ENCODE assay signal across 8 cellular contexts in genomic region chr4:13654158-13654797, GRCh38. TPM values are rescaled to one million over a fixed set of nuclear protein-coding genes. Genes with fewer than 3 reads are reported as not detected.
DNase-seq lines count a peak whose midpoint lies in the region; ATAC-seq and TF ChIP-seq lines count a peak whose summit lies in the region.

No MANE protein-coding gene starts in this region.

- H3K9me3 ChIP-seq in iPS-20b (ENCODE audit: insufficient read depth, low read depth, low read length) (no peaks in the 10 kb centered on the region), skeletal muscle tissue (ENCODE audit: control insufficient read depth in 3 of 3, low read length in 3 of 3) (no peaks in the 10 kb centered on the region)

- DNase-seq in NCI-H1436 (lab: John Stamatoyannopoulos, UW) (peak; percentile 12), NCI-H1436 treated with DMSO at 0.1 percent for 48 hours (lab: John Stamatoyannopoulos, UW) (no peak), NCI-H2029 (lab: John Stamatoyannopoulos, UW) (peak; percentile 39), T47D (ENCODE audit: low read depth in 1 of 2, low spot score in 1 of 2) (peak; percentile 7 to 58)

- H3K4me3 ChIP-seq in iPS-20b (ENCODE audit: low read length) (peak overlapping the region; percentile 91), skeletal muscle tissue (ENCODE audit: low read length in 3 of 3) (peak overlapping the region; percentile 73 to 74 (median 73))

- H3K4me1 ChIP-seq in iPS-20b (ENCODE audit: insufficient read depth, low read length) (peaks cover 3% of the 10 kb centered on the region; the same call in 1 of the 2 replicates), skeletal muscle tissue (ENCODE audit: control insufficient read depth in 3 of 3, insufficient read depth in 3 of 3, low read length in 3 of 3) (peaks cover 4 to 7% (median 6%) of the 10 kb centered on the region in 3 donors)

- ATAC-seq in HG02943 (IDR thresholded peaks at IDR 0.05; ENCODE audit: low read depth, unreplicated experiment) = peak; percentile 91

- no peaks in the 10 kb centered on the region for H3K27me3 ChIP-seq in iPS-20b (ENCODE audit: insufficient read depth, low read length)
- H3K27me3 ChIP-seq in skeletal muscle tissue (ENCODE audit: control insufficient read depth in 3 of 3, insufficient read depth in 3 of 3, low read length in 3 of 3) = peaks cover 0 to 12% (median 0%) of the 10 kb centered on the region in 3 donors

- in situ Hi-C loops in T47D (cut with HindIII; ENCODE audit: low pct_unique_long_range_greater_than_20kb, low sequenced_read_pairs) = no loop called here

- H3K27ac ChIP-seq in VCaP (no peak overlapping the region), iPS-20b (ENCODE audit: low read length) (no peak overlapping the region), skeletal muscle tissue (ENCODE audit: low read depth, low read length) (no peak overlapping the region)

- H3K36me3 ChIP-seq in iPS-20b (ENCODE audit: insufficient read depth, low read depth, low read length) (no peaks in the 10 kb centered on the region), skeletal muscle tissue (ENCODE audit: control insufficient read depth in 3 of 3, insufficient read depth in 3 of 3, low read length in 3 of 3) (no peaks in the 10 kb centered on the region)

- TF ChIP-seq CTCF in VCaP (conservative IDR thresholded peaks at IDR 0.05) = peak; percentile 93

- peak overlapping the region; percentile 80; the same call in 1 of the 2 replicates for H3K9ac ChIP-seq in iPS-20b (ENCODE audit: low read depth, low read length)
- H3K9ac ChIP-seq in skeletal muscle tissue (ENCODE audit: low read depth in 1 of 3, low read length in 3 of 3) = peak overlapping the region in 1 of 3 donors; percentile 62

RNA-seq across cellular contexts. Expression of gene BOD1L1, which starts 26.8 kb away (rescaled TPM):
- 15.1 TPM for total RNA-seq in skeletal muscle tissue
